In the genomic region with DNA sequence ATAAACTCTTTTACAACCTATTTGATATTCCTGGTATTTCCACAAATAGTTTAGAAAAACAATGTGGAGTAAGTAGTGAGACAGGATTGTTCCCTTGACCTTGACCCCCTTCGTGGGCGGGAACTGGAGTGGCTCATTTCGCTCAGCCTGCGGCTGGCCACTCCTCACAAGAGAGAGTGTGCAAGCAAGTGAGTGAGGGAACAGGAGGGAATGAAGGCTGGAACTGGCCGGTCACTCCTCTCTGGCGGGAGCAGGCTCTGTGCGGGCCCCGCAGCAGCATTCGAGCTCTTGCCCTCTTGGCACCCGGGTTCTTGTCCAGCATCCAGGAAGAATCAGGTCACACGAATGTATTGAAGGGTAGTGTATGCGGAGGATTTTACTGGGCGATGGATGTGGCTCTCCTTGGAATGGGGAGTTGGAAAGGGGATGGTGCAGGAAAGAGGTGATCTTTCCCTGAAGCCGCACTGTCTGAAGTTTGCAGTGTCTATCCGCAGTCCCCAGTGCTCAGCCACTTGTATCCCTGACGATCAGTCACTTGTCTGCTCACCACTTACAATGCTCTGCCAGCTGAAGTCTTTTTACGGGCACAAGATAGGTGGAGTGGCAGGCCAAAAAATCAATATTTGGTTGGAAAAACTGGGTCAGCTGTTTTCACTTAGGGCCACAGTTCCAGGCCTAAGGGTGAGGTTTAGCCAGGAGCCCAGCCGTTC, we compare ENCODE assay signal across 2 cellular contexts.
TF ChIP-seq lines count a peak whose summit lies in the region.

No MANE protein-coding gene starts in this region.

TF ChIP-seq in IMR-90, 13 proteins besides CTCF, POLR2A, EP300 and RAD21:
- TF ChIP-seq CEBPB (IDR thresholded peaks at IDR 0.05; ENCODE audit: low read depth, low read length), result no peak
- no peak for TF ChIP-seq RCOR1 (IDR thresholded peaks at IDR 0.05; ENCODE audit: insufficient replicate concordance, low read length)

TF ChIP-seq in SK-N-SH, 30 proteins besides CTCF, POLR2A, EP300 and RAD21:
- TF ChIP-seq NFIC (IDR thresholded peaks at IDR 0.05; ENCODE audit: borderline replicate concordance), result no peak
- no peak for TF ChIP-seq JUND (IDR thresholded peaks at IDR 0.05)
- TF ChIP-seq GATA2 (CRISPR knock-in tag; IDR thresholded peaks at IDR 0.05), result no peak
- TF ChIP-seq, protein P1, sequence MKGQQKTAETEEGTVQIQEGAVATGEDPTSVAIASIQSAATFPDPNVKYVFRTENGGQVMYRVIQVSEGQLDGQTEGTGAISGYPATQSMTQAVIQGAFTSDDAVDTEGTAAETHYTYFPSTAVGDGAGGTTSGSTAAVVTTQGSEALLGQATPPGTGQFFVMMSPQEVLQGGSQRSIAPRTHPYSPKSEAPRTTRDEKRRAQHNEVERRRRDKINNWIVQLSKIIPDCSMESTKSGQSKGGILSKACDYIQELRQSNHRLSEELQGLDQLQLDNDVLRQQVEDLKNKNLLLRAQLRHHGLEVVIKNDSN (IDR thresholded peaks at IDR 0.05; ENCODE audit: borderline replicate concordance, low read depth), result no peak
- TF ChIP-seq, protein P2, sequence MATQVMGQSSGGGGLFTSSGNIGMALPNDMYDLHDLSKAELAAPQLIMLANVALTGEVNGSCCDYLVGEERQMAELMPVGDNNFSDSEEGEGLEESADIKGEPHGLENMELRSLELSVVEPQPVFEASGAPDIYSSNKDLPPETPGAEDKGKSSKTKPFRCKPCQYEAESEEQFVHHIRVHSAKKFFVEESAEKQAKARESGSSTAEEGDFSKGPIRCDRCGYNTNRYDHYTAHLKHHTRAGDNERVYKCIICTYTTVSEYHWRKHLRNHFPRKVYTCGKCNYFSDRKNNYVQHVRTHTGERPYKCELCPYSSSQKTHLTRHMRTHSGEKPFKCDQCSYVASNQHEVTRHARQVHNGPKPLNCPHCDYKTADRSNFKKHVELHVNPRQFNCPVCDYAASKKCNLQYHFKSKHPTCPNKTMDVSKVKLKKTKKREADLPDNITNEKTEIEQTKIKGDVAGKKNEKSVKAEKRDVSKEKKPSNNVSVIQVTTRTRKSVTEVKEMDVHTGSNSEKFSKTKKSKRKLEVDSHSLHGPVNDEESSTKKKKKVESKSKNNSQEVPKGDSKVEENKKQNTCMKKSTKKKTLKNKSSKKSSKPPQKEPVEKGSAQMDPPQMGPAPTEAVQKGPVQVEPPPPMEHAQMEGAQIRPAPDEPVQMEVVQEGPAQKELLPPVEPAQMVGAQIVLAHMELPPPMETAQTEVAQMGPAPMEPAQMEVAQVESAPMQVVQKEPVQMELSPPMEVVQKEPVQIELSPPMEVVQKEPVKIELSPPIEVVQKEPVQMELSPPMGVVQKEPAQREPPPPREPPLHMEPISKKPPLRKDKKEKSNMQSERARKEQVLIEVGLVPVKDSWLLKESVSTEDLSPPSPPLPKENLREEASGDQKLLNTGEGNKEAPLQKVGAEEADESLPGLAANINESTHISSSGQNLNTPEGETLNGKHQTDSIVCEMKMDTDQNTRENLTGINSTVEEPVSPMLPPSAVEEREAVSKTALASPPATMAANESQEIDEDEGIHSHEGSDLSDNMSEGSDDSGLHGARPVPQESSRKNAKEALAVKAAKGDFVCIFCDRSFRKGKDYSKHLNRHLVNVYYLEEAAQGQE (IDR thresholded peaks at IDR 0.05; ENCODE audit: low read depth, low read length), result no peak
- TF ChIP-seq, protein P3, sequence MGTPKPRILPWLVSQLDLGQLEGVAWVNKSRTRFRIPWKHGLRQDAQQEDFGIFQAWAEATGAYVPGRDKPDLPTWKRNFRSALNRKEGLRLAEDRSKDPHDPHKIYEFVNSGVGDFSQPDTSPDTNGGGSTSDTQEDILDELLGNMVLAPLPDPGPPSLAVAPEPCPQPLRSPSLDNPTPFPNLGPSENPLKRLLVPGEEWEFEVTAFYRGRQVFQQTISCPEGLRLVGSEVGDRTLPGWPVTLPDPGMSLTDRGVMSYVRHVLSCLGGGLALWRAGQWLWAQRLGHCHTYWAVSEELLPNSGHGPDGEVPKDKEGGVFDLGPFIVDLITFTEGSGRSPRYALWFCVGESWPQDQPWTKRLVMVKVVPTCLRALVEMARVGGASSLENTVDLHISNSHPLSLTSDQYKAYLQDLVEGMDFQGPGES (IDR thresholded peaks at IDR 0.05; ENCODE audit: low read depth, low read length), result no peak
- TF ChIP-seq MEF2A (IDR thresholded peaks at IDR 0.05; ENCODE audit: borderline replicate concordance, low read depth), result no peak
- TF ChIP-seq, protein P4, sequence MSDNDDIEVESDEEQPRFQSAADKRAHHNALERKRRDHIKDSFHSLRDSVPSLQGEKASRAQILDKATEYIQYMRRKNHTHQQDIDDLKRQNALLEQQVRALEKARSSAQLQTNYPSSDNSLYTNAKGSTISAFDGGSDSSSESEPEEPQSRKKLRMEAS (IDR thresholded peaks at IDR 0.05; ENCODE audit: low read depth), result no peak
TF ChIP-seq in SK-N-SH: peak in this region for 0.
